Comparison of ENCODE assay signal across 8 cellular contexts in the genomic region with DNA sequence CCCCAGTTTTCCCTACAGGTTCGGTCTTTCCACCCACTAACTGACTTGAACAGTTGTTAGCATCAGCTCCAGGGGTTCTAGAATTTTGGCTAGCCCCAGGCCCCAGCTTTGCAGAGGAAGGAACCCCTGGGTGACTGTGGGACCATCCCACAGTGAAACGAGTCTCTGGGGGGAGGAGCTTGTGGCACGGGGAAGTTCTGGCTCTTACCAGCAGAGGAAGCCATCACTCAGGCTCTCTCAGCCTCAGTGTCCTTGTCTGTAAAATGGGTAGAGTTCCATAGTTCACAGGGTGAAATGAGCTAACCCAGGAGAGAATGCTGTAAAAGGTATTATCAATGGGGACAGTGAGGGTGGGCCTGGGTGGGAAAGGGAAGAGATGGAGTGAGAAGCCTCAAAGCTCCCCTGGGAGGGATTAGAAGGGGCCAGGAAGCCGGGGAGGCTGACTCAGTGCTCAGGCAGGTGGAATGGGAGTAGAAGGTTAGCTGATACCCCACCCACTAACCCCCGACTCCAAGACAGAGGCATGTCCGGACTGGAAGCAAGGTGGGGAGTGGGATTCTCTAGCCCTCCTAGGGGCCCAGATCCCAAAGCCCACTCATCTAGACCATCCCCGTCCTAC. TPM values are rescaled to one million over a fixed set of nuclear protein-coding genes. Genes with fewer than 3 reads are reported as not detected.
DNase-seq lines count a peak whose midpoint lies in the region; ATAC-seq and TF ChIP-seq lines count a peak whose summit lies in the region.

No MANE protein-coding gene starts in this region.

- dilution Hi-C loops in IMR-90 (cut with HindIII; ENCODE audit: low sequenced_read_pairs, unreplicated experiment) = no loop called here

- no peaks in the 10 kb centered on the region for H3K9me3 ChIP-seq in IMR-90 (ENCODE audit: control insufficient read depth, insufficient read depth, low read length)
- H3K9me3 ChIP-seq in muscle layer of colon (ENCODE audit: low read length) = no peaks in the 10 kb centered on the region

- H3K27me3 Mint-ChIP-seq in activated naive CD4-positive, alpha-beta T cell treated with anti-CD3 and anti-CD28 coated beads, Interleukin-2, amount 10 ng/mL, durations not matched to agents 7 days and 5 days = peaks cover 13% of the 10 kb centered on the region

- peak overlapping the region; percentile 92 for H2AFZ ChIP-seq in IMR-90 (replicated peaks; ENCODE audit: low read length, poor library complexity)

- BruUV-seq in IMR-90 (replicated peaks; lab: Mats Ljungman, UMichigan) = no TSS peak

- peak overlapping the region; percentile 99 for H2BK120ac ChIP-seq in IMR-90 (ENCODE audit: low read depth, low read length)

- H3K9me1 ChIP-seq in IMR-90 (ENCODE audit: insufficient read depth, low read length) = peaks cover 32% of the 10 kb centered on the region

- peak overlapping the region; percentile 97 for H2AK9ac ChIP-seq in IMR-90 (replicated peaks; ENCODE audit: low read depth, low read length, poor library complexity)

- H3K4me3 ChIP-seq in AG04449 (ENCODE audit: low read depth, low read length) (peak overlapping the region; percentile 32), IMR-90 (ENCODE audit: insufficient read depth, low read depth, low read length) (no peak overlapping the region), muscle layer of colon (ENCODE audit: low read depth in 1 of 2, low read length in 2 of 2) (peak overlapping the region in 1 of 2 donors; percentile 49)

- peak overlapping the region; percentile 100 for H3K23ac ChIP-seq in IMR-90 (ENCODE audit: low read depth, low read length)

- DNase-seq in AG04449 (ENCODE audit: low read depth, low spot score) (no peak), IMR-90 (peak; percentile 73), caudate nucleus (lab: John Stamatoyannopoulos, UW) (peak in 2 of 61 donors; percentile 54 to 77), Kasumi-1 (lab: John Stamatoyannopoulos, UW) (no peak), foreskin melanocyte (no peak), NCI-H128 (lab: John Stamatoyannopoulos, UW; ENCODE audit: unreplicated experiment) (no peak)
- no peak for DNase-seq in activated naive CD4-positive, alpha-beta T cell treated with anti-CD3 and anti-CD28 coated beads, Interleukin-2, amount 10 ng/mL, durations not matched to agents 7 days and 5 days

- no peaks in the 10 kb centered on the region for H3K36me3 Mint-ChIP-seq in activated naive CD4-positive, alpha-beta T cell treated with anti-CD3 and anti-CD28 coated beads, Interleukin-2, amount 10 ng/mL, durations not matched to agents 7 days and 5 days

- peak; percentile 47 for ATAC-seq in IMR-90 (ENCODE audit: low read depth)

- peak overlapping the region; percentile 99 for H3K14ac ChIP-seq in IMR-90 (replicated peaks; ENCODE audit: low read depth, low read length)

- peak overlapping the region; percentile 81 for H2AK5ac ChIP-seq in IMR-90 (ENCODE audit: low read depth, low read length)

- H3K4me1 Mint-ChIP-seq in activated naive CD4-positive, alpha-beta T cell treated with anti-CD3 and anti-CD28 coated beads, Interleukin-2, amount 10 ng/mL, durations not matched to agents 7 days and 5 days = no peaks in the 10 kb centered on the region

- peaks cover 0 to 13% of the 10 kb centered on the region in 2 experiments; a peak in 1 of 4 replicates for H3K79me1 ChIP-seq in IMR-90 (ENCODE audit: low read depth in 1 of 2, low read length in 2 of 2)

- H3K4me1 ChIP-seq in IMR-90 (ENCODE audit: control insufficient read depth, insufficient read depth, low read length) (peaks cover 50% of the 10 kb centered on the region), muscle layer of colon (ENCODE audit: insufficient read depth, low read length) (peaks cover 50% of the 10 kb centered on the region)

- H3K56ac ChIP-seq in IMR-90 (ENCODE audit: extremely low read depth, insufficient read depth, low read length) = peak overlapping the region; percentile 87

- no peak for TF ChIP-seq RAD21 in IMR-90 (IDR thresholded peaks at IDR 0.05; ENCODE audit: low read length)

- H3K36me3 ChIP-seq in IMR-90 (ENCODE audit: control insufficient read depth, insufficient read depth, low read length) (no peaks in the 10 kb centered on the region), muscle layer of colon (ENCODE audit: insufficient read depth, low read length) (no peaks in the 10 kb centered on the region)

- peak overlapping the region; percentile 96 for H2BK20ac ChIP-seq in IMR-90 (ENCODE audit: low read depth, low read length)

- peak overlapping the region; percentile 78 for H3K18ac ChIP-seq in IMR-90 (ENCODE audit: low read depth, low read length)

- H3K27ac ChIP-seq in IMR-90 (ENCODE audit: insufficient read depth, low read length) (peak overlapping the region; percentile 81), caudate nucleus (ENCODE audit: low read depth, low read length) (peak overlapping the region; percentile 94), muscle layer of colon (ENCODE audit: low read depth, low read length) (peak overlapping the region; percentile 86)

- in situ Hi-C loops in IMR-90 (cut with MboI; ENCODE audit: low sequenced_read_pairs) = no loop called here

- H4K20me1 ChIP-seq in IMR-90 (ENCODE audit: insufficient read depth, low read length) = no peaks in the 10 kb centered on the region

- H3K4me2 ChIP-seq in IMR-90 (ENCODE audit: low read depth, low read length) = peak overlapping the region; percentile 61

- peak overlapping the region; percentile 81 for H2BK5ac ChIP-seq in IMR-90 (ENCODE audit: low read depth, low read length, poor library complexity, severe bottlenecking)

- peak overlapping the region; percentile 99 for H3K4ac ChIP-seq in IMR-90 (ENCODE audit: low read depth, low read length)

- H2BK15ac ChIP-seq in IMR-90 (ENCODE audit: low read depth, low read length) = peak overlapping the region; percentile 99; the same call in 2 of the 3 replicates

- H3K9ac ChIP-seq in IMR-90 (ENCODE audit: low read depth, low read length) (peak overlapping the region; percentile 30), muscle layer of colon (ENCODE audit: low read length) (peak overlapping the region; percentile 78)

- H3K9me3 Mint-ChIP-seq in activated naive CD4-positive, alpha-beta T cell treated with anti-CD3 and anti-CD28 coated beads, Interleukin-2, amount 10 ng/mL, durations not matched to agents 7 days and 5 days = no peaks in the 10 kb centered on the region

- TF ChIP-seq POLR2A in IMR-90 (IDR thresholded peaks at IDR 0.05; ENCODE audit: low read depth, low read length) = 0 out of 2 replicates have a peak, but pooled peaks have one; percentile 12

- TF ChIP-seq CTCF in AG04449 (IDR thresholded peaks at IDR 0.05; ENCODE audit: insufficient read depth, low read length, missing control alignments) (peak; percentile 20), IMR-90 (conservative IDR thresholded peaks at IDR 0.05; ENCODE audit: low read depth, low read length) (0 out of 2 replicates have a peak, but pooled peaks have one; percentile 17)

- intact Hi-C loops in IMR-90 (cut with micrococcal nuclease) = loop anchor here (2.0 kb wide), 1 partner anchor 32 kb away; no protein-coding TSS in a partner anchor

- H4K5ac ChIP-seq in IMR-90 (ENCODE audit: low read depth, low read length) = peak overlapping the region; percentile 61

- CTCF ChIA-PET in AG04449 (lab: Yijun Ruan, JAX) = interaction anchor here (0.9 to 5.4 kb wide), 7 partner anchors 13 to 88 kb away, joined by 3 to 33 read pairs (median 6); partner anchors contain the start of gene CDC42EP4
- CTCF ChIA-PET in IMR-90 (lab: Yijun Ruan, JAX) = interaction anchor here (0.5 to 0.6 kb wide), 2 partner anchors 26 to 86 kb away, joined by 3 read pairs; no protein-coding TSS in a partner anchor
- CTCF ChIA-PET in activated naive CD4-positive, alpha-beta T cell treated with anti-CD3 and anti-CD28 coated beads, Interleukin-2, amount 10 ng/mL, durations not matched to agents 7 days and 5 days (lab: Charles Lee) = interaction anchor here (2.1 kb wide), 1 partner anchor 28 kb away, joined by 11 read pairs; no protein-coding TSS in a partner anchor

- H4K91ac ChIP-seq in IMR-90 (ENCODE audit: insufficient read depth, low read depth, low read length) = peak overlapping the region; percentile 99

- POLR2A ChIA-PET in AG04449 (lab: Yijun Ruan, JAX) (interaction anchor here (1.5 kb wide), 1 partner anchor 32 kb away, joined by 8 read pairs; no protein-coding TSS in a partner anchor), IMR-90 (lab: Charles Lee; ENCODE audit: unreplicated experiment) (interaction anchor here (1.0 kb wide), 1 partner anchor 51 kb away, joined by 4 read pairs; no protein-coding TSS in a partner anchor)

- no peak overlapping the region for H3K4me3 Mint-ChIP-seq in activated naive CD4-positive, alpha-beta T cell treated with anti-CD3 and anti-CD28 coated beads, Interleukin-2, amount 10 ng/mL, durations not matched to agents 7 days and 5 days

- H3K27me3 ChIP-seq in IMR-90 (ENCODE audit: control insufficient read depth, insufficient read depth, low read length) = no peaks in the 10 kb centered on the region
- no peaks in the 10 kb centered on the region for H3K27me3 ChIP-seq in muscle layer of colon (ENCODE audit: control insufficient read depth in 1 of 2, insufficient read depth in 2 of 2, low read length in 2 of 2)

- H4K8ac ChIP-seq in IMR-90 (ENCODE audit: low read depth in 2 of 2, low read length in 2 of 2) = peak overlapping the region; percentile 89 to 96

- no peak overlapping the region for H3K27ac Mint-ChIP-seq in activated naive CD4-positive, alpha-beta T cell treated with anti-CD3 and anti-CD28 coated beads, Interleukin-2, amount 10 ng/mL, durations not matched to agents 7 days and 5 days

- no CpG with 5 or more reads among the region's 7 CpGs for WGBS in IMR-90 (ENCODE audit: extremely low coverage in 2 of 2, insufficient read length in 1 of 2), 2 experiments

TF ChIP-seq in IMR-90, 13 proteins besides CTCF, POLR2A, EP300 and RAD21:
- TF ChIP-seq BHLHE40 (IDR thresholded peaks at IDR 0.05; ENCODE audit: low read depth, low read length) = no peak
- TF ChIP-seq RCOR1 (IDR thresholded peaks at IDR 0.05; ENCODE audit: insufficient replicate concordance, low read length) = peak; percentile 96
TF ChIP-seq in IMR-90: peak in this region for 1.

RNA-seq across cellular contexts. Expression of gene CDC42EP4, which starts 30.9 kb away (rescaled TPM):
- 14.3 and 16.1 TPM in 2 replicates for total RNA-seq in IMR-90 (2012; rRNA removed)
- polyA plus RNA-seq in IMR-90 (2012; rRNA removed) = 25.6 and 25.8 TPM in 2 replicates
- 15.5 and 25.9 TPM in 2 replicates for polyA plus RNA-seq in IMR-90 (2012; cell fraction: cytosol; rRNA removed)
- polyA plus RNA-seq in IMR-90 (2012; cell fraction: nucleus; rRNA removed; ENCODE audit: low replicate concordance) = 8.9 and 13.7 TPM in 2 replicates
